10 cellular contexts compared by ENCODE assay signal in the genomic region with DNA sequence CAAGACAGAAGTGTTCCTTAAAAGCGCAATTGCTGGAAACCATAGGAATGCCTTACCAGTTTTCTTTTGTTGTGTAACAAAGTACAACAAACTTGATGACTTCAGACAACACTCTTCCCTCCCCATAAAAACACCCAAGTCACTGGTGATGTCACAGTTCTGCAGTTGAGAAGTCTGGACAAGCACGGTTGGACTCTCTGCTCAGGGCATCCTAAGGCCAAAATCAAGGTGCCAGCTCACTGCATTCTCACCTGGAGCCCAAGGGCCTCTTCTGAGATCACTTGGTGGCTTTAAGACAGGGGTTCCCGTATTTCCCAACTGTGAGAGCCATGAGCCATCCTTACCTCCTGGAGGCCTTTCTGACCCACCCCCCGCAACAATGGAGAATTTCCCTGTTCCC. TPM values are rescaled to one million over a fixed set of nuclear protein-coding genes. Genes with fewer than 3 reads are reported as not detected.
DNase-seq lines count a peak whose midpoint lies in the region; ATAC-seq and TF ChIP-seq lines count a peak whose summit lies in the region.
"Had no signal": no experiment of that assay in that cellular context is flagged by ENCODE, and none has a peak within 500 bp of the region (broad histone marks: within the 10 kb centered on the region; RNA-seq: fewer than 3 reads in every experiment).

No MANE protein-coding gene starts in this region.

- H2AK5ac ChIP-seq in H9 (ENCODE audit: insufficient read length, low read length) (no peak overlapping the region), mesenchymal stem cell (ENCODE audit: low read length, severe bottlenecking) (no peak overlapping the region)

- H3K27me3 Mint-ChIP-seq in CD4-positive, CD25-positive, alpha-beta regulatory T cell: no peaks in the 10 kb centered on the region
- H3K27me3 Mint-ChIP-seq in H9 (ENCODE audit: low read depth): no peaks in the 10 kb centered on the region; the same call in 1 of the 2 replicates
- H3K27me3 Mint-ChIP-seq in activated naive CD8-positive, alpha-beta T cell: no peaks in the 10 kb centered on the region

- H3K9me3 ChIP-seq in CD4-positive, CD25-positive, alpha-beta regulatory T cell (ENCODE audit: control insufficient read depth in 2 of 2, low read length in 2 of 2): no peaks in the 10 kb centered on the region
- H3K9me3 ChIP-seq in H9 (ENCODE audit: control insufficient read depth, low read depth, low read length) (no peaks in the 10 kb centered on the region), mesenchymal stem cell (ENCODE audit: control insufficient read depth, low read length) (no peaks in the 10 kb centered on the region)
- H3K9me3 ChIP-seq: sigmoid colon had no signal

- DNase-seq in CD4-positive, CD25-positive, alpha-beta regulatory T cell: no peak
- no peak for DNase-seq in H9
- peak; percentile 20 for DNase-seq in mesenchymal stem cell
- DNase-seq in GM10266 (ENCODE audit: extremely low spot score): no peak
- DNase-seq: DMS79, sigmoid colon had no signal

- H3T11ph ChIP-seq in H9 (ENCODE audit: low read length): no peak overlapping the region

- H3K23ac ChIP-seq in H9 (ENCODE audit: insufficient read length, low read depth, low read length): no peak overlapping the region
- no peak overlapping the region for H3K23ac ChIP-seq in mesenchymal stem cell (ENCODE audit: low read length in 2 of 2)

- H3K27ac Mint-ChIP-seq in CD4-positive, CD25-positive, alpha-beta regulatory T cell: peak overlapping the region; percentile 91 to 99 (median 98)
- H3K27ac Mint-ChIP-seq in H9: 0 out of 7 replicates have a peak overlapping the region, but pooled peaks of 1 of the 3 experiments have one; percentile 37
- H3K27ac Mint-ChIP-seq in activated naive CD8-positive, alpha-beta T cell: peak overlapping the region; percentile 99

- H4K5ac ChIP-seq in H9 (ENCODE audit: insufficient read length, low read depth, low read length): no peak overlapping the region

- H4K20me1 ChIP-seq in H9 (ENCODE audit: control insufficient read depth, insufficient read depth, insufficient read length): no peaks in the 10 kb centered on the region

- TF ChIP-seq CTCF in H9 (conservative IDR thresholded peaks at IDR 0.05): no peak
- no peak for TF ChIP-seq CTCF in GM10266 (IDR thresholded peaks at IDR 0.05; ENCODE audit: control insufficient read depth, insufficient read depth, low read depth, missing control alignments)

- H2AFZ ChIP-seq in H9 (ENCODE audit: low read length) (no peak overlapping the region), mesenchymal stem cell (ENCODE audit: low read depth, low read length) (no peak overlapping the region)

- no peak overlapping the region for H2BK20ac ChIP-seq in H9 (ENCODE audit: low read depth, low read length, poor library complexity, severe bottlenecking)

- H3K9ac ChIP-seq in H9 (ENCODE audit: extremely low read depth, insufficient read length, low read length): no peak overlapping the region
- no peak overlapping the region for H3K9ac ChIP-seq in mesenchymal stem cell (ENCODE audit: low read length)

- H3K14ac ChIP-seq in H9 (ENCODE audit: insufficient read depth, low read length) (no peak overlapping the region; the same call in 1 of the 2 replicates), mesenchymal stem cell (ENCODE audit: low read length in 2 of 2) (no peak overlapping the region)

- H4K91ac ChIP-seq in H9 (ENCODE audit: insufficient read length, low read depth, low read length) (no peak overlapping the region), mesenchymal stem cell (ENCODE audit: low read length) (no peak overlapping the region)

- no peaks in the 10 kb centered on the region for H3K79me2 ChIP-seq in H9 (ENCODE audit: insufficient read depth, low read length)

- H3K27me3 ChIP-seq in CD4-positive, CD25-positive, alpha-beta regulatory T cell (ENCODE audit: control insufficient read depth, insufficient read depth, low read length): no peaks in the 10 kb centered on the region
- H3K27me3 ChIP-seq in H9 (ENCODE audit: insufficient read depth, low read length) (no peaks in the 10 kb centered on the region), mesenchymal stem cell (ENCODE audit: control insufficient read depth in 1 of 2, insufficient read depth in 1 of 2, low read length in 2 of 2) (peaks cover 0 to 8% of the 10 kb centered on the region in 2 experiments)
- H3K27me3 ChIP-seq: sigmoid colon had no signal

- peaks cover 27 to 74% (median 49%) of the 10 kb centered on the region in 4 donors for H3K4me1 Mint-ChIP-seq in CD4-positive, CD25-positive, alpha-beta regulatory T cell
- H3K4me1 Mint-ChIP-seq in H9: peaks cover 19 to 40% of the 10 kb centered on the region in 2 experiments
- peaks cover 75% of the 10 kb centered on the region for H3K4me1 Mint-ChIP-seq in activated naive CD8-positive, alpha-beta T cell (ENCODE audit: low read depth)

- no peak for ATAC-seq in CD4-positive, CD25-positive, alpha-beta regulatory T cell (ENCODE audit: low read depth in 2 of 2)
- no peak for ATAC-seq in HG02678 (IDR thresholded peaks at IDR 0.05; ENCODE audit: unreplicated experiment)
- no peak for ATAC-seq in HG02798 (IDR thresholded peaks at IDR 0.05; ENCODE audit: poor library complexity, unreplicated experiment)
- ATAC-seq in GM19395 (IDR thresholded peaks at IDR 0.05; ENCODE audit: unreplicated experiment): no peak

- H3K23me2 ChIP-seq in H9 (ENCODE audit: insufficient read length, low read depth, low read length, poor library complexity, severe bottlenecking): no peaks in the 10 kb centered on the region

- H4K8ac ChIP-seq in H9 (replicated peaks; ENCODE audit: insufficient read length, low read depth, low read length) (no peak overlapping the region), mesenchymal stem cell (ENCODE audit: low read length) (no peak overlapping the region)

- H2BK12ac ChIP-seq in H9 (ENCODE audit: insufficient read length, low read depth, low read length): no peak overlapping the region
- peak overlapping the region in 1 of 2 experiments; percentile 15 for H2BK12ac ChIP-seq in mesenchymal stem cell (ENCODE audit: low read length in 2 of 2)

- peak overlapping the region; percentile 75 for H3K4me3 ChIP-seq in CD4-positive, CD25-positive, alpha-beta regulatory T cell (ENCODE audit: low read depth, low read length)
- H3K4me3 ChIP-seq in mesenchymal stem cell (ENCODE audit: insufficient read depth in 1 of 2, low read depth in 1 of 2, low read length in 2 of 2): no peak overlapping the region
- H3K4me3 ChIP-seq: sigmoid colon had no signal

- no peak overlapping the region for H2BK5ac ChIP-seq in H9 (ENCODE audit: insufficient read length, low read length)
- no peak overlapping the region for H2BK5ac ChIP-seq in mesenchymal stem cell (ENCODE audit: low read depth, low read length, poor library complexity, severe bottlenecking)

- no peak overlapping the region for H2BK120ac ChIP-seq in H9 (ENCODE audit: low read depth, low read length, poor library complexity, severe bottlenecking)
- no peak overlapping the region for H2BK120ac ChIP-seq in mesenchymal stem cell (ENCODE audit: low read depth, low read length)

- peak overlapping the region; percentile 88 for H3K27ac ChIP-seq in CD4-positive, CD25-positive, alpha-beta regulatory T cell (ENCODE audit: insufficient read depth, low read length, poor library complexity, severe bottlenecking)
- H3K27ac ChIP-seq in H9 (ENCODE audit: insufficient read length, low read depth, low read length) (no peak overlapping the region), mesenchymal stem cell (ENCODE audit: low read length, poor library complexity, severe bottlenecking) (no peak overlapping the region)

- H3K4me1 ChIP-seq in CD4-positive, CD25-positive, alpha-beta regulatory T cell (ENCODE audit: control insufficient read depth, insufficient read depth, low read length, poor library complexity, severe bottlenecking): peaks cover 57% of the 10 kb centered on the region
- no peaks in the 10 kb centered on the region; the same call in 1 of the 2 replicates for H3K4me1 ChIP-seq in H9 (ENCODE audit: insufficient read depth, low read length)
- peaks cover 23% of the 10 kb centered on the region for H3K4me1 ChIP-seq in mesenchymal stem cell (ENCODE audit: control insufficient read depth, insufficient read depth, low read depth, low read length)
- H3K4me1 ChIP-seq: sigmoid colon had no signal

- no peaks in the 10 kb centered on the region for H3K36me3 ChIP-seq in CD4-positive, CD25-positive, alpha-beta regulatory T cell (ENCODE audit: control insufficient read depth, insufficient read depth, low read length)
- H3K36me3 ChIP-seq in mesenchymal stem cell (ENCODE audit: control insufficient read depth in 1 of 2, insufficient read depth in 2 of 2, low read depth in 1 of 2, low read length in 2 of 2): no peaks in the 10 kb centered on the region
- H3K36me3 ChIP-seq: sigmoid colon had no signal

- H3K4me2 ChIP-seq in H9 (ENCODE audit: insufficient read depth, insufficient read length, low read length) (no peak overlapping the region), mesenchymal stem cell (ENCODE audit: low read length, poor library complexity, severe bottlenecking) (no peak overlapping the region)

- H3K18ac ChIP-seq in H9 (ENCODE audit: insufficient read length, low read depth, low read length) (no peak overlapping the region), mesenchymal stem cell (ENCODE audit: low read depth in 1 of 2, low read length in 2 of 2) (no peak overlapping the region)

- peaks cover 12% of the 10 kb centered on the region for H3K36me3 Mint-ChIP-seq in CD4-positive, CD25-positive, alpha-beta regulatory T cell
- H3K36me3 Mint-ChIP-seq in H9 (ENCODE audit: insufficient read depth in 1 of 3, low read depth in 3 of 3): no peaks in the 10 kb centered on the region
- peaks cover 7% of the 10 kb centered on the region for H3K36me3 Mint-ChIP-seq in activated naive CD8-positive, alpha-beta T cell

- no peaks in the 10 kb centered on the region for H3K9me3 Mint-ChIP-seq in CD4-positive, CD25-positive, alpha-beta regulatory T cell
- no peaks in the 10 kb centered on the region for H3K9me3 Mint-ChIP-seq in H9
- H3K9me3 Mint-ChIP-seq in activated naive CD8-positive, alpha-beta T cell (ENCODE audit: low read depth): no peaks in the 10 kb centered on the region

- H3K79me1 ChIP-seq in H9 (ENCODE audit: insufficient read depth, low read depth, low read length, poor library complexity, severe bottlenecking) (no peaks in the 10 kb centered on the region), mesenchymal stem cell (replicated peaks; ENCODE audit: low read length, poor library complexity, severe bottlenecking) (no peaks in the 10 kb centered on the region)

- H3K4ac ChIP-seq in H9 (ENCODE audit: low read depth, low read length) (no peak overlapping the region), mesenchymal stem cell (ENCODE audit: low read depth in 1 of 2, low read length in 2 of 2) (no peak overlapping the region)

- H2BK15ac ChIP-seq in H9 (ENCODE audit: low read depth, low read length): peak overlapping the region; percentile 82; the same call in 1 of the 2 replicates
- H2BK15ac ChIP-seq in mesenchymal stem cell (ENCODE audit: low read depth, poor library complexity, severe bottlenecking): no peak overlapping the region

- H3K56ac ChIP-seq in H9 (ENCODE audit: insufficient read length, low read depth, low read length): no peak overlapping the region

- H3K4me3 Mint-ChIP-seq in CD4-positive, CD25-positive, alpha-beta regulatory T cell: peak overlapping the region in 3 of 4 donors; percentile 78 to 94 (median 88)
- H3K4me3 Mint-ChIP-seq in H9: no peak overlapping the region
- H3K4me3 Mint-ChIP-seq in activated naive CD8-positive, alpha-beta T cell: peak overlapping the region; percentile 92

- WGBS in H9 (ENCODE audit: extremely low coverage, insufficient read length, low lambda C conversion rate): no CpG with 5 or more reads among the region's 4 CpGs
- 78% methylated on average over 4 of the region's 4 CpGs for WGBS in mesenchymal stem cell

RNA-seq across cellular contexts. Expression of a gene that starts 45.6 kb away (rescaled TPM):
- total RNA-seq in CD4-positive, CD25-positive, alpha-beta regulatory T cell: 11.9 TPM
- polyA plus RNA-seq in CD4-positive, CD25-positive, alpha-beta regulatory T cell: 1 to 10 TPM; 5.8 to 9.1 (median 7.5) TPM
- total RNA-seq in H9 (2021): 17.9 and 21.5 TPM in 2 replicates
- 13.8 TPM for polyA plus RNA-seq in mesenchymal stem cell (2013, experiment 1 of 2)
- polyA plus RNA-seq in mesenchymal stem cell (2013, experiment 2 of 2): 14.8 TPM

Comparison
In these comparisons a context has a peak if more than half of its experiments do, and no peak if none do; other contexts are left out.
1. H3K4me3 Mint-ChIP-seq: peak in CD4-positive, CD25-positive, alpha-beta regulatory T cell (3 of 4) and activated naive CD8-positive, alpha-beta T cell (single experiment); none in H9 (0 of 2).